In genomic region chr10:96152437-96152836, GRCh38 we compare ENCODE assay signal across 26 cellular contexts. TPM values are rescaled to one million over a fixed set of nuclear protein-coding genes. Genes with fewer than 3 reads are reported as not detected.
DNase-seq lines count a peak whose midpoint lies in the region; ATAC-seq, FAIRE-seq and TF ChIP-seq lines count a peak whose summit lies in the region.
"Had no signal": no experiment of that assay in that cellular context is flagged by ENCODE, and none has a peak within 500 bp of the region (broad histone marks: within the 10 kb centered on the region; RNA-seq: fewer than 3 reads in every experiment).

No MANE protein-coding gene starts in this region.

- intact Hi-C loops in mammary epithelial cell (cut with micrococcal nuclease) (no loop called here), MCF 10A (cut with micrococcal nuclease) (no loop called here)

- H3K4me1 Mint-ChIP-seq in MCF 10A (ENCODE audit: insufficient read depth, unreplicated experiment): no peaks in the 10 kb centered on the region
- peaks cover 19% of the 10 kb centered on the region for H3K4me1 Mint-ChIP-seq in stimulated activated effector memory CD8-positive, alpha-beta T cell treated with anti-CD3 and anti-CD28 coated beads, Interleukin-12 subunit alpha, Interleukin-12 subunit beta, amount 100 ng/mL, for 72 hours
- H3K4me1 Mint-ChIP-seq in activated naive CD8-positive, alpha-beta T cell treated with anti-CD3 and anti-CD28 coated beads for 36 hours: peaks cover 8% of the 10 kb centered on the region
- H3K4me1 Mint-ChIP-seq: GM23338, IgD-negative memory B cell had no signal

- peak; percentile 42 for FAIRE-seq in GM12892 (lab: Jason Lieb, UNC)
- FAIRE-seq in bronchial epithelial cell (lab: Jason Lieb, UNC): no peak
- FAIRE-seq: A549, G401.6 had no signal

- H3K4me3 ChIP-seq in mammary epithelial cell (replicated peaks in 1 of 3; ENCODE audit: insufficient read depth in 1 of 3, low read depth in 2 of 3, low read length in 3 of 3) (no peak overlapping the region), bronchial epithelial cell (ENCODE audit: low read depth, low read length) (no peak overlapping the region)
- H3K4me3 ChIP-seq: A549; BLaER1 treated with 17β-estradiol and CSF1 and Interleukin-3, amounts not matched to agents 10 nM and 100 nM; GM23338; HAP-1 had no signal

- TF ChIP-seq CTCF in mammary epithelial cell (conservative IDR thresholded peaks at IDR 0.05 in 1 of 2, IDR thresholded peaks at IDR 0.05 in 1 of 2; ENCODE audit: extremely low read depth in 1 of 2, insufficient read depth in 1 of 2, low read depth in 1 of 2, low read length in 2 of 2) (no peak), MCF 10A (IDR thresholded peaks at IDR 0.05; ENCODE audit: unreplicated experiment) (no peak), bronchial epithelial cell (IDR thresholded peaks at IDR 0.05; ENCODE audit: insufficient read depth, low read length, severe bottlenecking) (no peak)

- DNase-seq in mammary epithelial cell: peak; percentile 21
- DNase-seq in MCF 10A (ENCODE audit: unreplicated experiment): no peak
- DNase-seq in GM12892 (ENCODE audit: insufficient read length): no peak
- DNase-seq in bronchial epithelial cell (ENCODE audit: low read depth): peak; percentile 54
- no peak for DNase-seq in stimulated activated effector memory CD8-positive, alpha-beta T cell treated with anti-CD3 and anti-CD28 coated beads, Interleukin-12 subunit alpha, Interleukin-12 subunit beta, amount 100 ng/mL, for 72 hours (ENCODE audit: low spot score in 2 of 2)
- DNase-seq in activated naive CD8-positive, alpha-beta T cell treated with anti-CD3 and anti-CD28 coated beads for 36 hours: no peak
- DNase-seq: AML-193; CD4-positive, alpha-beta T cell; DMS53; NCI-H1048; NCI-H1417; NCI-H1694; NCI-H2029 treated with DMSO at 0.1 percent for 48 hours; NCI-H526 treated with DMSO at 0.1 percent for 48 hours; SHP77 had no signal

- no peaks in the 10 kb centered on the region for H3K9me3 ChIP-seq in mammary epithelial cell (replicated peaks; ENCODE audit: insufficient read depth, low read length)
- H3K9me3 ChIP-seq: A549, HAP-1 had no signal

- H3K36me3 Mint-ChIP-seq in MCF 10A (ENCODE audit: insufficient read depth, unreplicated experiment): peaks cover 62% of the 10 kb centered on the region
- peaks cover 76% of the 10 kb centered on the region for H3K36me3 Mint-ChIP-seq in stimulated activated effector memory CD8-positive, alpha-beta T cell treated with anti-CD3 and anti-CD28 coated beads, Interleukin-12 subunit alpha, Interleukin-12 subunit beta, amount 100 ng/mL, for 72 hours
- H3K36me3 Mint-ChIP-seq in activated naive CD8-positive, alpha-beta T cell treated with anti-CD3 and anti-CD28 coated beads for 36 hours: peaks cover 61% of the 10 kb centered on the region

- CTCF ChIA-PET in mammary epithelial cell (lab: Charles Lee; ENCODE audit: low non-redundant PET): no interaction called here
- CTCF ChIA-PET in MCF 10A (lab: Yijun Ruan, JAX): no interaction called here

- WGBS in mammary epithelial cell (ENCODE audit: low coverage, missing lambda C conversion rate): 82% methylated on average over 4 of the region's 4 CpGs

- H3K27ac ChIP-seq in mammary epithelial cell (ENCODE audit: insufficient read depth, low read depth, low read length): no peak overlapping the region
- H3K27ac ChIP-seq: A549; BLaER1 treated with 17β-estradiol and CSF1 and Interleukin-3, amounts not matched to agents 10 nM and 100 nM; HL-60; KMS-11; RWPE1 had no signal

- H3K27me3 ChIP-seq in mammary epithelial cell (ENCODE audit: insufficient read depth, low read length) (no peaks in the 10 kb centered on the region), bronchial epithelial cell (ENCODE audit: control insufficient read depth, insufficient read depth, low read length) (no peaks in the 10 kb centered on the region)
- H3K27me3 ChIP-seq: BLaER1 treated with 17β-estradiol and CSF1 and Interleukin-3, amounts not matched to agents 10 nM and 100 nM had no signal

- H3K27me3 Mint-ChIP-seq in MCF 10A (ENCODE audit: insufficient read depth, unreplicated experiment): no peaks in the 10 kb centered on the region
- H3K27me3 Mint-ChIP-seq in activated naive CD8-positive, alpha-beta T cell treated with anti-CD3 and anti-CD28 coated beads for 36 hours: no peaks in the 10 kb centered on the region
- H3K27me3 Mint-ChIP-seq: CD4-positive, alpha-beta T cell; IgD-negative memory B cell had no signal

- POLR2A ChIA-PET in MCF 10A (lab: Yijun Ruan, JAX): no interaction called here

- BruUV-seq in mammary epithelial cell (replicated peaks; lab: Mats Ljungman, UMichigan) (no TSS peak), MCF 10A (replicated peaks; lab: Mats Ljungman, UMichigan) (no TSS peak)

- no peaks in the 10 kb centered on the region for H3K4me1 ChIP-seq in mammary epithelial cell (ENCODE audit: insufficient read depth, low read length)
- H3K4me1 ChIP-seq: A549, HAP-1 had no signal

- no peak overlapping the region for H3K9ac ChIP-seq in mammary epithelial cell (ENCODE audit: insufficient read depth, low read length)
- H3K9ac ChIP-seq: BLaER1 treated with 17β-estradiol and CSF1 and Interleukin-3, amounts not matched to agents 10 nM and 100 nM; KMS-11 had no signal

- no peaks in the 10 kb centered on the region for H4K20me1 ChIP-seq in mammary epithelial cell (ENCODE audit: insufficient read depth, low read length)
- H4K20me1 ChIP-seq: BLaER1 treated with 17β-estradiol and CSF1 and Interleukin-3, amounts not matched to agents 10 nM and 100 nM had no signal

- ATAC-seq in stimulated activated effector memory CD8-positive, alpha-beta T cell treated with anti-CD3 and anti-CD28 coated beads, Interleukin-12 subunit alpha, Interleukin-12 subunit beta, amount 100 ng/mL, for 72 hours: peak; percentile 93
- ATAC-seq in HG03135 (IDR thresholded peaks at IDR 0.05; ENCODE audit: unreplicated experiment): no peak
- ATAC-seq: A549, GM23338, Panc1 had no signal

- in situ Hi-C loops in mammary epithelial cell (cut with MboI; ENCODE audit: low sequenced_read_pairs in 2 of 2): no loop called here

- dilution Hi-C loops in mammary epithelial cell (cut with HindIII; ENCODE audit: low sequenced_read_pairs): no loop called here

- TF ChIP-seq POLR2A in GM12892 (IDR thresholded peaks at IDR 0.05; ENCODE audit: low read depth, low read length): no peak

- H3K27ac Mint-ChIP-seq in MCF 10A (ENCODE audit: low read depth, unreplicated experiment): no peak overlapping the region
- peak overlapping the region; percentile 80 for H3K27ac Mint-ChIP-seq in stimulated activated effector memory CD8-positive, alpha-beta T cell treated with anti-CD3 and anti-CD28 coated beads, Interleukin-12 subunit alpha, Interleukin-12 subunit beta, amount 100 ng/mL, for 72 hours
- H3K27ac Mint-ChIP-seq in activated naive CD8-positive, alpha-beta T cell treated with anti-CD3 and anti-CD28 coated beads for 36 hours: no peak overlapping the region
- H3K27ac Mint-ChIP-seq: CD4-positive, alpha-beta T cell; GM23338 had no signal

- H3K79me2 ChIP-seq in mammary epithelial cell (ENCODE audit: insufficient read depth, low read length): peaks cover 4% of the 10 kb centered on the region

- H3K9me3 Mint-ChIP-seq in MCF 10A (ENCODE audit: unreplicated experiment): no peaks in the 10 kb centered on the region
- peaks cover 9% of the 10 kb centered on the region for H3K9me3 Mint-ChIP-seq in stimulated activated effector memory CD8-positive, alpha-beta T cell treated with anti-CD3 and anti-CD28 coated beads, Interleukin-12 subunit alpha, Interleukin-12 subunit beta, amount 100 ng/mL, for 72 hours
- H3K9me3 Mint-ChIP-seq in activated naive CD8-positive, alpha-beta T cell treated with anti-CD3 and anti-CD28 coated beads for 36 hours: peaks cover 2% of the 10 kb centered on the region
- H3K9me3 Mint-ChIP-seq: CD4-positive, alpha-beta T cell; GM23338 had no signal

- H3K4me2 ChIP-seq in mammary epithelial cell (ENCODE audit: insufficient read depth, low read depth, low read length): no peak overlapping the region
- H3K4me2 ChIP-seq: A549; BLaER1 treated with 17β-estradiol and CSF1 and Interleukin-3, amounts not matched to agents 10 nM and 100 nM; GM23338; KMS-11 had no signal

- no peak overlapping the region for H3K4me3 Mint-ChIP-seq in MCF 10A (ENCODE audit: unreplicated experiment)
- H3K4me3 Mint-ChIP-seq in stimulated activated effector memory CD8-positive, alpha-beta T cell treated with anti-CD3 and anti-CD28 coated beads, Interleukin-12 subunit alpha, Interleukin-12 subunit beta, amount 100 ng/mL, for 72 hours: peak overlapping the region; percentile 29
- no peak overlapping the region for H3K4me3 Mint-ChIP-seq in activated naive CD8-positive, alpha-beta T cell treated with anti-CD3 and anti-CD28 coated beads for 36 hours
- H3K4me3 Mint-ChIP-seq: CD4-positive, alpha-beta T cell; GM23338; IgD-negative memory B cell had no signal

- no peak overlapping the region for H2AFZ ChIP-seq in mammary epithelial cell (ENCODE audit: low read depth, low read length)
- H2AFZ ChIP-seq: GM23338 had no signal

- peaks cover 16% of the 10 kb centered on the region for H3K36me3 ChIP-seq in mammary epithelial cell (ENCODE audit: insufficient read depth, low read length)
- H3K36me3 ChIP-seq in bronchial epithelial cell (ENCODE audit: control insufficient read depth, insufficient read depth, low read length): no peaks in the 10 kb centered on the region

RNA-seq across cellular contexts. Expression of gene ZNF518A, which starts 22.3 kb away (rescaled TPM):
- total RNA-seq in mammary epithelial cell: 10 to 100 TPM; 17.3 to 20.3 TPM
- polyA plus RNA-seq in mammary epithelial cell: 4.0 TPM
- polyA minus RNA-seq in mammary epithelial cell: 6.7 TPM
- 13.3 and 14.7 TPM in 2 replicates for total RNA-seq in MCF 10A (2022)
- polyA plus RNA-seq in GM12892 (2012; ENCODE audit: missing spikeins): 10.4 TPM
- 21.1 and 26.2 TPM in 2 replicates for total RNA-seq in bronchial epithelial cell
- 10 to 100 TPM; 13.0 to 14.1 TPM for total RNA-seq in activated naive CD8-positive, alpha-beta T cell treated with anti-CD3 and anti-CD28 coated beads for 36 hours

Comparison
In these comparisons a context has a peak if more than half of its experiments do, and no peak if none do; other contexts are left out.
1. DNase-seq: peak in mammary epithelial cell (single experiment) and bronchial epithelial cell (single experiment); none in MCF 10A (single experiment), GM12892 (single experiment), stimulated activated effector memory CD8-positive, alpha-beta T cell treated with anti-CD3 and anti-CD28 coated beads, Interleukin-12 subunit alpha, Interleukin-12 subunit beta, amount 100 ng/mL, for 72 hours (0 of 2) and activated naive CD8-positive, alpha-beta T cell treated with anti-CD3 and anti-CD28 coated beads for 36 hours (single experiment).